Comparison of ENCODE assay signal across 8 cellular contexts in the genomic region with DNA sequence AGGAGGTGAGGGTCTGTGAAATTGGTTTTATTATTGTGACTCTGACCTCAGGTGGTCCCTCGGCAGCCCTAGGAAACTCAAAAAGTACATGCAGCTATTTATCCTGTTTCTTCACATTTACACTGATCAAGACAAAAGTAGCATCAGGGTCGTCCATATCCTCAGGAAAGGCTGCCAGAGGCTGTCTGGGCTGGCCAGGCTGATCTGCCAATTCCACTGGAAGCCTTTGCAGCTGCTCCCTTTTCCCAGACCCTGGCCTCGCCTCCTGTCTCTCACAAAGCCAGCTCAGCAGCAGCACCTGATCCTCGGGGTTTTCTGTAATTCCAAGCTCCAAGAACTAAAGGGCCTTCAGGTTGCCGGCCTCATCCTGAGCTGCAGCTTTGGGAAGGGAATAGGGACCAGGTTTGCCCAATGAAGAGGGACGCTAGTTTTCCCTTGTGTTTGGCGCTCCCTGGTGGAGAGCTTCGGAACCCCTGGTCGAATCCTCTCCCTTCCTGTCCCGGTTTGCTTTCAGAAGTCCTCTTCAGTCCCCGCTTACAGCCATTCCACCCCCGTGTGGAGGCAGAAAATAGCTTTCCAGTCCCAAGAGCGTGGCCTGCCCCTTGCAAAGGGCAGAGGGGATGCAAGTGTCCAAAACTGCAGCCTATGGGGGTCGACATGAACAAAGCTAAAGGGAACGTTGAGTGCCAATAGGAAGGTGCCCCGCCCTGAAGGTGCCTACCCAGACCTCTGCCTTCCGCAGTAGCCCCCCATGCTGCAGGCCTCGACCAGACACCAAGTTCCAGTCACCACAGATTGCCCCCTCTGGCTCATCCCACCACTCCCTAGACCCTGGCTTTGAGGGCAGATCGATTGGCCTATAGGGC. TPM values are rescaled to one million over a fixed set of nuclear protein-coding genes. Genes with fewer than 3 reads are reported as not detected.
DNase-seq lines count a peak whose midpoint lies in the region; ATAC-seq and TF ChIP-seq lines count a peak whose summit lies in the region.

No MANE protein-coding gene starts in this region.

- ATAC-seq in HG03025 (IDR thresholded peaks at IDR 0.05; ENCODE audit: low FRiP score, unreplicated experiment) (no peak), HG02970 (IDR thresholded peaks at IDR 0.05; ENCODE audit: low FRiP score, unreplicated experiment) (no peak)

- H3K27me3 ChIP-seq in DOHH2 (ENCODE audit: control insufficient read depth, low read length) (peaks cover 13% of the 10 kb centered on the region), smooth muscle cell (ENCODE audit: low read depth) (no peaks in the 10 kb centered on the region)

- TF ChIP-seq CTCF in DOHH2 (IDR thresholded peaks at IDR 0.05; ENCODE audit: low read depth, low read length, poor library complexity, severe bottlenecking) (peak; percentile 83), LNCaP clone FGC (IDR thresholded peaks at IDR 0.05; ENCODE audit: control insufficient read depth, extremely low read depth, insufficient read depth) (peak; percentile 83), astrocyte of the spinal cord (IDR thresholded peaks at IDR 0.05; ENCODE audit: low read depth, low read length) (peak; percentile 86), smooth muscle cell (IDR thresholded peaks at IDR 0.05; ENCODE audit: borderline replicate concordance, insufficient read depth, poor library complexity, severe bottlenecking) (peak; percentile 82)

- H4K20me1 ChIP-seq in DOHH2 (ENCODE audit: control insufficient read depth, insufficient read depth, low read depth, low read length) = no peaks in the 10 kb centered on the region
- H4K20me1 ChIP-seq in smooth muscle cell (ENCODE audit: low read depth) = no peaks in the 10 kb centered on the region

- H3K27ac ChIP-seq in DOHH2 (ENCODE audit: low read depth, low read length) = no peak overlapping the region
- no peak overlapping the region for H3K27ac ChIP-seq in smooth muscle cell (ENCODE audit: low read depth)

- no peak overlapping the region for H3K4me2 ChIP-seq in DOHH2 (ENCODE audit: low read length)
- no peak overlapping the region for H3K4me2 ChIP-seq in smooth muscle cell

- in situ Hi-C loops in astrocyte of the spinal cord (cut with HindIII; ENCODE audit: low sequenced_read_pairs) = no loop called here

- H3K9ac ChIP-seq in smooth muscle cell (ENCODE audit: low read depth) = no peak overlapping the region

- DNase-seq in LNCaP clone FGC (ENCODE audit: low read depth) (peak; percentile 34), T-helper 9 cell (peak; percentile 48), astrocyte of the spinal cord (ENCODE audit: low read depth, low spot score) (peak; percentile 43), hypothalamus (lab: John Stamatoyannopoulos, UW) (peak in 35 of 51 donors; percentile 2 to 64 (median 23)), smooth muscle cell (lab: John Stamatoyannopoulos, UW; ENCODE audit: unreplicated experiment) (peak; percentile 41)

- H3K4me1 ChIP-seq in DOHH2 (ENCODE audit: control insufficient read depth, low read length) (no peaks in the 10 kb centered on the region), smooth muscle cell (ENCODE audit: low read depth) (no peaks in the 10 kb centered on the region)

- H3F3A ChIP-seq in DOHH2 (ENCODE audit: control insufficient read depth, insufficient read depth) (no peaks in the 10 kb centered on the region), smooth muscle cell (ENCODE audit: low read depth) (no peaks in the 10 kb centered on the region)

- no peak overlapping the region for H2AFZ ChIP-seq in smooth muscle cell (ENCODE audit: low read depth)

- H3K79me2 ChIP-seq in DOHH2 (ENCODE audit: control insufficient read depth, low read length) = no peaks in the 10 kb centered on the region
- no peaks in the 10 kb centered on the region for H3K79me2 ChIP-seq in smooth muscle cell (ENCODE audit: low read depth)

- H3K9me2 ChIP-seq in DOHH2 (replicated peaks; ENCODE audit: control insufficient read depth, low read length) = no peaks in the 10 kb centered on the region

- no peak overlapping the region for H3K4me3 ChIP-seq in DOHH2 (ENCODE audit: low read length)
- no peak overlapping the region for H3K4me3 ChIP-seq in LNCaP clone FGC (ENCODE audit: low read depth, low read length)
- no peak overlapping the region for H3K4me3 ChIP-seq in astrocyte of the spinal cord (ENCODE audit: low read depth, low read length)
- no peak overlapping the region for H3K4me3 ChIP-seq in smooth muscle cell

- H3K9me3 ChIP-seq in DOHH2 (ENCODE audit: control insufficient read depth, insufficient read depth, low read length) (no peaks in the 10 kb centered on the region), smooth muscle cell (replicated peaks; ENCODE audit: low read depth) (no peaks in the 10 kb centered on the region)

- no peaks in the 10 kb centered on the region for H3K36me3 ChIP-seq in DOHH2 (ENCODE audit: control insufficient read depth, low read length)
- H3K36me3 ChIP-seq in smooth muscle cell (ENCODE audit: low read depth) = no peaks in the 10 kb centered on the region

- 33% methylated on average over 19 of the region's 19 CpGs for WGBS in smooth muscle cell (ENCODE audit: low lambda C conversion rate)

RNA-seq across cellular contexts. Expression of a gene that starts 13.4 kb away (rescaled TPM):
- 0.13 and 0.49 TPM in 2 replicates for total RNA-seq in smooth muscle cell
- polyA plus RNA-seq in smooth muscle cell = 0.41 TPM in 1 of 2 replicates, not detected in the other

RNA-seq across cellular contexts. Expression of a gene that starts 27.4 kb away (rescaled TPM):
- total RNA-seq in smooth muscle cell = not detected in 2 replicates
- polyA plus RNA-seq in smooth muscle cell = not detected in 2 replicates

RNA-seq across cellular contexts. Expression of a gene that starts 41.1 kb away (rescaled TPM):
- total RNA-seq in smooth muscle cell = not detected in 2 replicates
- 0.15 TPM in 1 of 2 replicates, not detected in the other for polyA plus RNA-seq in smooth muscle cell
